Comparison of ENCODE assay signal across 27 cellular contexts in genomic region chr1:2789986-2790581, GRCh38. TPM values are rescaled to one million over a fixed set of nuclear protein-coding genes. Genes with fewer than 3 reads are reported as not detected.
DNase-seq lines count a peak whose midpoint lies in the region; ATAC-seq and TF ChIP-seq lines count a peak whose summit lies in the region.
"Had no signal": no experiment of that assay in that cellular context is flagged by ENCODE, and none has a peak within 500 bp of the region (broad histone marks: within the 10 kb centered on the region; RNA-seq: fewer than 3 reads in every experiment).

No MANE protein-coding gene starts in this region.

- peak; percentile 26 for DNase-seq in activated naive CD8-positive, alpha-beta T cell treated with anti-CD3 and anti-CD28 coated beads, Interleukin-2, amount 10 ng/mL, durations not matched to agents 7 days and 5 days
- DNase-seq in activated naive CD8-positive, alpha-beta T cell treated with anti-CD3 and anti-CD28 coated beads, Interleukin-2, amount 50 U/mL, for 24 hours = no peak
- DNase-seq in NT2/D1 (ENCODE audit: low read depth, low spot score) (no peak), left kidney (ENCODE audit: low read depth, low spot score) (peak; percentile 12), sigmoid colon (peak; percentile 56), ecto neural progenitor cell (ENCODE audit: low spot score) (no peak), amniotic stem cell (lab: John Stamatoyannopoulos, UW) (no peak), NCI-H2196 (lab: John Stamatoyannopoulos, UW; ENCODE audit: unreplicated experiment) (no peak)
- DNase-seq: activated CD4-positive, alpha-beta T cell treated with anti-CD3 and anti-CD28 coated beads, Interleukin-2, amount 50 U/mL, for 48 hours; colonic mucosa; DMS 273 treated with DMSO at 0.1 percent for 48 hours; effector memory CD4-positive, alpha-beta T cell; midbrain; naive thymus-derived CD4-positive, alpha-beta T cell; NCI-H146; NCI-H2107; NCI-H446; NCI-H774; occipital lobe; stimulated activated CD8-positive, alpha-beta memory T cell treated with anti-CD3 and anti-CD28 coated beads, Interleukin-4, amount 100 ng/mL, for 48 hours; stimulated activated naive CD8-positive, alpha-beta T cell treated with anti-CD3 and anti-CD28 coated beads, Interleukin-15, amount 100 ng/mL, for 72 hours; T1000; WERI-Rb-1 had no signal

- no peak overlapping the region for H3K27ac Mint-ChIP-seq in activated naive CD8-positive, alpha-beta T cell treated with anti-CD3 and anti-CD28 coated beads, Interleukin-2, amount 10 ng/mL, durations not matched to agents 7 days and 5 days
- H3K27ac Mint-ChIP-seq in activated naive CD8-positive, alpha-beta T cell treated with anti-CD3 and anti-CD28 coated beads, Interleukin-2, amount 50 U/mL, for 24 hours = no peak overlapping the region
- H3K27ac Mint-ChIP-seq: activated naive CD4-positive, alpha-beta T cell treated with anti-CD3 and anti-CD28 coated beads, Interleukin-2, amount 50 U/mL, for 72 hours; stimulated activated naive CD8-positive, alpha-beta T cell treated with anti-CD3 and anti-CD28 coated beads, Interleukin-15, amount 100 ng/mL, for 72 hours had no signal

- H3K4me3 Mint-ChIP-seq in activated naive CD8-positive, alpha-beta T cell treated with anti-CD3 and anti-CD28 coated beads, Interleukin-2, amount 10 ng/mL, durations not matched to agents 7 days and 5 days = no peak overlapping the region
- no peak overlapping the region for H3K4me3 Mint-ChIP-seq in activated naive CD8-positive, alpha-beta T cell treated with anti-CD3 and anti-CD28 coated beads, Interleukin-2, amount 50 U/mL, for 24 hours
- H3K4me3 Mint-ChIP-seq: stimulated activated naive CD8-positive, alpha-beta T cell treated with anti-CD3 and anti-CD28 coated beads, Interleukin-15, amount 100 ng/mL, for 72 hours had no signal

- H3K27me3 Mint-ChIP-seq in activated naive CD8-positive, alpha-beta T cell treated with anti-CD3 and anti-CD28 coated beads, Interleukin-2, amount 10 ng/mL, durations not matched to agents 7 days and 5 days = peaks cover 29% of the 10 kb centered on the region
- peaks cover 46% of the 10 kb centered on the region for H3K27me3 Mint-ChIP-seq in activated naive CD8-positive, alpha-beta T cell treated with anti-CD3 and anti-CD28 coated beads, Interleukin-2, amount 50 U/mL, for 24 hours

- no peak for TF ChIP-seq POLR2A in sigmoid colon (IDR thresholded peaks at IDR 0.05)

- peaks cover 14% of the 10 kb centered on the region for H3K9me3 Mint-ChIP-seq in activated naive CD8-positive, alpha-beta T cell treated with anti-CD3 and anti-CD28 coated beads, Interleukin-2, amount 10 ng/mL, durations not matched to agents 7 days and 5 days
- H3K9me3 Mint-ChIP-seq in activated naive CD8-positive, alpha-beta T cell treated with anti-CD3 and anti-CD28 coated beads, Interleukin-2, amount 50 U/mL, for 24 hours = peaks cover 24% of the 10 kb centered on the region

- peak overlapping the region; percentile 67 for H3K9ac ChIP-seq in NT2/D1 (ENCODE audit: insufficient read length, low read depth)

- ATAC-seq in activated naive CD8-positive, alpha-beta T cell treated with anti-CD3 and anti-CD28 coated beads, Interleukin-2, amount 10 ng/mL, durations not matched to agents 7 days and 5 days (ENCODE audit: low read depth) = no peak
- no peak for ATAC-seq in activated naive CD8-positive, alpha-beta T cell treated with anti-CD3 and anti-CD28 coated beads, Interleukin-2, amount 50 U/mL, for 24 hours
- ATAC-seq: naive thymus-derived CD4-positive, alpha-beta T cell; stimulated activated naive CD8-positive, alpha-beta T cell treated with anti-CD3 and anti-CD28 coated beads, Interleukin-15, amount 100 ng/mL, for 72 hours had no signal

- POLR2A ChIA-PET in activated naive CD8-positive, alpha-beta T cell treated with anti-CD3 and anti-CD28 coated beads, Interleukin-2, amount 10 ng/mL, durations not matched to agents 7 days and 5 days (lab: Charles Lee) = no interaction called here

- H3K36me3 ChIP-seq in NT2/D1 (ENCODE audit: insufficient read depth, insufficient read length, low read length) = no peaks in the 10 kb centered on the region
- no peaks in the 10 kb centered on the region for H3K36me3 ChIP-seq in sigmoid colon
- H3K36me3 ChIP-seq: colonic mucosa, vagina, WERI-Rb-1 had no signal

- intact Hi-C loops in sigmoid colon (cut with DNase I) = no loop called here

- H3K27me3 ChIP-seq in NT2/D1 (ENCODE audit: insufficient read depth, insufficient read length) (peaks cover 8% of the 10 kb centered on the region), sigmoid colon (peaks cover 11 to 79% (median 49%) of the 10 kb centered on the region in 3 donors)

- peaks cover 2% of the 10 kb centered on the region for H3K36me3 Mint-ChIP-seq in activated naive CD8-positive, alpha-beta T cell treated with anti-CD3 and anti-CD28 coated beads, Interleukin-2, amount 10 ng/mL, durations not matched to agents 7 days and 5 days
- no peaks in the 10 kb centered on the region for H3K36me3 Mint-ChIP-seq in activated naive CD8-positive, alpha-beta T cell treated with anti-CD3 and anti-CD28 coated beads, Interleukin-2, amount 50 U/mL, for 24 hours (ENCODE audit: low read depth)

- no peak for TF ChIP-seq EP300 in sigmoid colon (IDR thresholded peaks at IDR 0.05)

- peak overlapping the region; percentile 36 for H3K4me3 ChIP-seq in NT2/D1 (ENCODE audit: insufficient read length, low read depth)
- H3K4me3 ChIP-seq in sigmoid colon = no peak overlapping the region
- H3K4me3 ChIP-seq: colonic mucosa, smooth muscle cell, vagina had no signal

- H3K27ac ChIP-seq in sigmoid colon = no peak overlapping the region
- H3K27ac ChIP-seq: colonic mucosa, epithelial cell of prostate, vagina, WERI-Rb-1 had no signal

- WGBS in sigmoid colon, 2 donors = 23 to 40% methylated on average over 58 of the region's 58 CpGs

- H3K4me1 Mint-ChIP-seq in activated naive CD8-positive, alpha-beta T cell treated with anti-CD3 and anti-CD28 coated beads, Interleukin-2, amount 10 ng/mL, durations not matched to agents 7 days and 5 days = peaks cover 5% of the 10 kb centered on the region
- H3K4me1 Mint-ChIP-seq in activated naive CD8-positive, alpha-beta T cell treated with anti-CD3 and anti-CD28 coated beads, Interleukin-2, amount 50 U/mL, for 24 hours = peaks cover 7% of the 10 kb centered on the region

- peaks cover 18% of the 10 kb centered on the region; the same call in 1 of the 2 replicates for H3K9me3 ChIP-seq in NT2/D1 (ENCODE audit: insufficient read depth, low read length)
- peaks cover 0 to 21% (median 12%) of the 10 kb centered on the region in 4 donors for H3K9me3 ChIP-seq in sigmoid colon
- H3K9me3 ChIP-seq: colonic mucosa had no signal

- no peak for TF ChIP-seq CTCF in sigmoid colon (IDR thresholded peaks at IDR 0.05)

- H3K4me1 ChIP-seq in NT2/D1 (ENCODE audit: insufficient read depth, insufficient read length) (peaks cover 8% of the 10 kb centered on the region), sigmoid colon (no peaks in the 10 kb centered on the region)
- H3K4me1 ChIP-seq: colonic mucosa, vagina had no signal

RNA-seq across cellular contexts. Expression of gene TTC34, which starts 11.4 kb away (rescaled TPM):
- total RNA-seq in activated naive CD8-positive, alpha-beta T cell treated with anti-CD3 and anti-CD28 coated beads, Interleukin-2, amount 10 ng/mL, durations not matched to agents 7 days and 5 days = 1 to 10 TPM; 2.7 to 2.8 TPM
- under 1 TPM; 0.16 to 0.83 (median 0.63) TPM for total RNA-seq in sigmoid colon
- polyA plus RNA-seq in sigmoid colon = under 1 TPM in 2 of 3 donors, not detected in 1; under 0.01 to 0.57 TPM

Comparison
In these comparisons a context has a peak if more than half of its experiments do, and no peak if none do; other contexts are left out.
1. DNase-seq: peak in activated naive CD8-positive, alpha-beta T cell treated with anti-CD3 and anti-CD28 coated beads, Interleukin-2, amount 10 ng/mL, durations not matched to agents 7 days and 5 days (single experiment), left kidney (single experiment) and sigmoid colon (single experiment); none in activated naive CD8-positive, alpha-beta T cell treated with anti-CD3 and anti-CD28 coated beads, Interleukin-2, amount 50 U/mL, for 24 hours (single experiment), NT2/D1 (single experiment), ecto neural progenitor cell (single experiment), amniotic stem cell (single experiment) and NCI-H2196 (single experiment).